In genomic region chr16:2250652-2251280, GRCh38 we compare ENCODE assay signal across 6 cellular contexts.
DNase-seq lines count a peak whose midpoint lies in the region; ATAC-seq lines count a peak whose summit lies in the region.

No MANE protein-coding gene starts in this region.

- peak; percentile 21 for DNase-seq in T-helper 9 cell
- DNase-seq in fibroblast of peridontal ligament (ENCODE audit: extremely low read depth), result peak; percentile 12
- peak; percentile 36 to 37 for DNase-seq in stimulated activated CD4-positive, alpha-beta T cell treated with anti-CD3 and anti-CD28 coated beads, Interleukin-4, amount 100 ng/mL, for 4 hours
- no peak for DNase-seq in dedifferentiated amniotic fluid mesenchymal stem cell (ENCODE audit: extremely low spot score)
- DNase-seq in NK-92 (lab: John Stamatoyannopoulos, UW; ENCODE audit: unreplicated experiment), result no peak

- peak; percentile 3 for ATAC-seq in GM21576 (IDR thresholded peaks at IDR 0.05; ENCODE audit: unreplicated experiment)

Comparison
In these comparisons a context has a peak if more than half of its experiments do, and no peak if none do; other contexts are left out.
1. DNase-seq: peak in T-helper 9 cell (single experiment), fibroblast of peridontal ligament (single experiment) and stimulated activated CD4-positive, alpha-beta T cell treated with anti-CD3 and anti-CD28 coated beads, Interleukin-4, amount 100 ng/mL, for 4 hours (2 of 2); none in dedifferentiated amniotic fluid mesenchymal stem cell (single experiment) and NK-92 (single experiment).